Comparison of ENCODE assay signal across 19 cellular contexts in the genomic region with DNA sequence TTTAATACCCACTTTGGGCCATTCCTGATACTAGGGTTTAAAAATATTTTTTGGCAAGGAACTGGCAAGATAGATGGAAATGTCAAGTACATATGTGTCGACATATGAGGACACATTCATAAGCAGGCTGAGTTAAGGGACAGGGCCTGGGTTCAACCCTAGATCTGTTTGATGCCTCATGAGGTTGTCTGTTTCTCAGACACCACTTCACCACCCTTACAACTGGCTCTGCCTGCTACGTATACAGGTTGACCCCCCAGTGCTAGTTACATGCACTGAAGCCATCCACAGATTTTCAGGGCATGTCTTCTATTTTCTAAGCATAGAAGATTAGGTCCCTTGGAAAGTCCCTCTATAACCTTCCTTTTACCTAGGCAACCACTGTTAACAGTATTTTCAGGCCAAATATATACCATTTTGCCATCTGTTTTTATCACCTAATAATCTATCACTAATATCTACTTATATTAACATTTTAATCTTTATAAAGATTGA.
A peak's percentile ranks its signal among the peaks of the same experiment; 100 is the strongest.
DNase-seq lines count a peak whose midpoint lies in the region; ATAC-seq, FAIRE-seq and TF ChIP-seq lines count a peak whose summit lies in the region.
"Had no signal": no experiment of that assay in that cellular context is flagged by ENCODE, and none has a peak within 500 bp of the region (broad histone marks: within the 10 kb centered on the region; RNA-seq: fewer than 3 reads in every experiment).

No MANE protein-coding gene starts in this region.

- no peak for FAIRE-seq in GM12878 (lab: Jason Lieb, UNC)
- FAIRE-seq: A204.1 had no signal

- WGBS in GM12878 (ENCODE audit: insufficient coverage, insufficient replicate concordance, low lambda C conversion rate, missing lambda C conversion rate): 47% methylated on average over 2 of the region's 2 CpGs

- H3K27ac ChIP-seq in right atrium auricular region (peak overlapping the region; percentile 4 to 40), GM12878 (ENCODE audit: control insufficient read depth, insufficient read depth) (no peak overlapping the region; the same call in 1 of the 2 replicates)
- H3K27ac ChIP-seq: C4-2B had no signal

- no peaks in the 10 kb centered on the region for H3K9me3 Mint-ChIP-seq in Calu3 (ENCODE audit: low read depth, unreplicated experiment)
- H3K9me3 Mint-ChIP-seq: H9 had no signal

- H3K4me1 ChIP-seq in right atrium auricular region: peaks cover 0 to 29% of the 10 kb centered on the region in 2 donors
- peaks cover 38% of the 10 kb centered on the region for H3K4me1 ChIP-seq in GM12878 (ENCODE audit: control insufficient read depth, insufficient read depth, low read length)

- H3K36me3 ChIP-seq in right atrium auricular region (no peaks in the 10 kb centered on the region), GM12878 (ENCODE audit: control insufficient read depth in 2 of 2, insufficient read depth in 2 of 2, low read length in 1 of 2) (peaks cover 0 to 5% of the 10 kb centered on the region in 2 experiments; a peak in 2 of 4 replicates)

- H3K9me3 ChIP-seq in right atrium auricular region (no peaks in the 10 kb centered on the region), GM12878 (replicated peaks; ENCODE audit: control insufficient read depth, insufficient read depth, low read length) (no peaks in the 10 kb centered on the region)
- H3K9me3 ChIP-seq: SK-N-SH had no signal

- H3K4me3 Mint-ChIP-seq in Calu3 (ENCODE audit: low read depth, unreplicated experiment): no peak overlapping the region
- H3K4me3 Mint-ChIP-seq: H9 had no signal

- BruUV-seq in GM12878 (replicated peaks; lab: Mats Ljungman, UMichigan) (no TSS peak), Calu3 (replicated peaks; lab: Mats Ljungman, UMichigan) (no TSS peak)

- POLR2A ChIA-PET in GM12878 (lab: Charles Lee): interaction anchor here (0.6 to 3.1 kb wide), 4 partner anchors 13 to 374 kb away, joined by 3 to 24 read pairs (median 7); no protein-coding TSS in a partner anchor

- peak overlapping the region; percentile 21; the same call in 1 of the 2 replicates for H3K4me2 ChIP-seq in GM12878 (ENCODE audit: control insufficient read depth, insufficient read depth)
- H3K4me2 ChIP-seq: SK-N-SH had no signal

- H3K27me3 Mint-ChIP-seq in Calu3 (ENCODE audit: unreplicated experiment): no peaks in the 10 kb centered on the region

- H3K27ac Mint-ChIP-seq in Calu3 (ENCODE audit: unreplicated experiment): no peak overlapping the region

- TF ChIP-seq RAD21 in GM12878 (IDR thresholded peaks at IDR 0.05; ENCODE audit: insufficient read depth, low read depth, low read length): no peak

- H4K20me1 ChIP-seq in GM12878 (ENCODE audit: control insufficient read depth, insufficient read depth): no peaks in the 10 kb centered on the region

- CTCF ChIA-PET in GM12878 (lab: Yijun Ruan, JAX) (interaction anchor here (0.6 to 4.2 kb wide), 6 partner anchors 14 to 581 kb away, joined by 3 to 43 read pairs (median 8); no protein-coding TSS in a partner anchor), Calu3 (lab: Charles Lee) (no interaction called here)

- no peaks in the 10 kb centered on the region for H3K79me2 ChIP-seq in GM12878 (ENCODE audit: control insufficient read depth, insufficient read depth, low read length)

- peak; percentile 32 for ATAC-seq in HG03342 (IDR thresholded peaks at IDR 0.05; ENCODE audit: unreplicated experiment)
- ATAC-seq in GM12878: peak; percentile 73
- no peak for ATAC-seq in GM21447 (IDR thresholded peaks at IDR 0.05; ENCODE audit: unreplicated experiment)

- H3K27me3 ChIP-seq in right atrium auricular region (no peaks in the 10 kb centered on the region), GM12878 (replicated peaks in 1 of 2; ENCODE audit: control insufficient read depth in 2 of 2, insufficient read depth in 2 of 2, low read length in 1 of 2) (no peaks in the 10 kb centered on the region)

- no peak overlapping the region for H3K4me3 ChIP-seq in right atrium auricular region
- no peak overlapping the region for H3K4me3 ChIP-seq in GM12878

- in situ Hi-C loops in GM12878 (cut with MboI): no loop called here

- intact Hi-C loops in cardiac septum (cut with DNase I): no loop called here
- intact Hi-C loops in GM12878 (cut with micrococcal nuclease; ENCODE audit: unreplicated experiment): loop anchor here (2.0 kb wide), 1 partner anchor 127 kb away; no protein-coding TSS in a partner anchor
- intact Hi-C loops in Calu3 (cut with micrococcal nuclease; ENCODE audit: unreplicated experiment): no loop called here

- RAD21 ChIA-PET in GM12878 (lab: Charles Lee; ENCODE audit: unreplicated experiment): interaction anchor here (0.7 to 4.9 kb wide), 13 partner anchors 13 to 343 kb away, joined by 3 to 62 read pairs (median 6); no protein-coding TSS in a partner anchor

- DNase-seq in right atrium auricular region (ENCODE audit: low spot score) (no peak), cardiac septum (ENCODE audit: low spot score) (no peak), GM12878 (ENCODE audit: low read depth, low spot score) (no peak), Calu3 (no peak), HPDE6-E6E7 (ENCODE audit: extremely low spot score) (no peak), AG20443 (ENCODE audit: low spot score) (no peak)
- DNase-seq: DMS79 treated with DMSO at 0.1 percent for 48 hours, H9, NCI-H1694 treated with DMSO at 0.1 percent for 48 hours, NCI-H2227 treated with DMSO at 0.1 percent for 48 hours, NCI-H510A treated with DMSO at 0.1 percent for 48 hours, NCI-H774, OCI-M1, SHP77 treated with DMSO at 0.1 percent for 48 hours, SK-N-SH had no signal

- no peak for TF ChIP-seq EP300 in GM12878 (IDR thresholded peaks at IDR 0.05; ENCODE audit: borderline replicate concordance in 1 of 2, control insufficient read depth in 1 of 2, low read depth in 2 of 2, low read length in 2 of 2)

- H3K36me3 Mint-ChIP-seq in Calu3 (ENCODE audit: insufficient read depth, unreplicated experiment): no peaks in the 10 kb centered on the region

- no peak for TF ChIP-seq CTCF in right atrium auricular region (IDR thresholded peaks at IDR 0.05)
- no peak for TF ChIP-seq CTCF in GM12878 (IDR thresholded peaks at IDR 0.05 in 2 of 3, conservative IDR thresholded peaks at IDR 0.05 in 1 of 3; ENCODE audit: control insufficient read depth in 2 of 3, extremely low read depth in 1 of 3, insufficient read depth in 1 of 3, low read depth in 3 of 3, low read length in 3 of 3)
- TF ChIP-seq CTCF in Calu3 (IDR thresholded peaks at IDR 0.05; ENCODE audit: unreplicated experiment): no peak

- no peaks in the 10 kb centered on the region for H3K4me1 Mint-ChIP-seq in Calu3 (ENCODE audit: low read depth, unreplicated experiment)

- TF ChIP-seq POLR2A in GM12878 (IDR thresholded peaks at IDR 0.05; ENCODE audit: low read depth, low read length): no peak

- no peak overlapping the region for H3K9ac ChIP-seq in GM12878 (ENCODE audit: control insufficient read depth, insufficient read depth, low read length)
- H3K9ac ChIP-seq: SK-N-SH had no signal

- SMC1A ChIA-PET in GM12878 (lab: Charles Lee; ENCODE audit: uncharacterized antibody, unreplicated experiment): interaction anchor here (0.6 to 6.6 kb wide), 18 partner anchors 8 to 343 kb away, joined by 3 to 105 read pairs (median 5); partner anchors contain the start of gene PLCL2

- no peak overlapping the region for H2AFZ ChIP-seq in GM12878 (ENCODE audit: control insufficient read depth, low read depth, low read length)

TF ChIP-seq in GM12878, 131 proteins besides CTCF, POLR2A, EP300 and RAD21 (continues in another document):
- TF ChIP-seq SIX5 (IDR thresholded peaks at IDR 0.05; ENCODE audit: low read depth, low read length, severe bottlenecking) (no peak), RCOR1 (conservative IDR thresholded peaks at IDR 0.05; ENCODE audit: low read depth, low read length) (no peak), ZBTB4 (CRISPR knock-in tag; IDR thresholded peaks at IDR 0.05) (no peak), ZNF24 (IDR thresholded peaks at IDR 0.05) (no peak)
